Comparison of ENCODE assay signal across 16 cellular contexts in the genomic region with DNA sequence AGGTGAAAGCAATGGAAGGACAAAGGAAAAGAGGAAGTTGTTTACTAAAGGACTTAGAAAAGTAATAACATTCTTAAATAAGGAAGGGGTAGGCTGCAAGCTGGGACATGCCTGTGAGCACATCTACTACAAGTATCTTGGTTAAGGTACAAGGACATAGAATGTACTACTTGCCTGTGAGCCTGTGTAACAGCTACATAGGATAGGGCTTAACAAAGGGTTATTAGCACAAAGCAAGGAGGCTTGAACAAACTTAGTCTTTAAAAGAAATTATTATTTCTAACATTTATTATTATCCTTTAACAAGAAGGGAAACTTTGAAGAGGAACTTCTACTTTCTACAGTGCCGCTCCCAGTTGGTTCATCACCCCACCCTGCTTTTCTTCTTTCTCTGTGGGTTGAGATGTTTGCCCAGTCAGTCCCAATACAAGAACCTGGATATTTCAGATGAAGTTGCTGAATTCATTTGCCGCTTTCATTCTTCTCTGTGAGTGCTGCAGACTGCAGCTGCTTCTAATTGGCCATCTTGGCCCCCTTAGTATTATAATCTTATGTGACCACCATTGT.
DNase-seq lines count a peak whose midpoint lies in the region; ATAC-seq, FAIRE-seq and TF ChIP-seq lines count a peak whose summit lies in the region.
"Had no signal": no experiment of that assay in that cellular context is flagged by ENCODE, and none has a peak within 500 bp of the region (broad histone marks: within the 10 kb centered on the region; RNA-seq: fewer than 3 reads in every experiment).

No MANE protein-coding gene starts in this region.

- FAIRE-seq in keratinocyte (lab: Jason Lieb, UNC), result no peak
- FAIRE-seq: colon, GM18507 had no signal

- peak overlapping the region in 1 of 2 donors; percentile 46 for H3K4me3 Mint-ChIP-seq in CD14-positive monocyte
- H3K4me3 Mint-ChIP-seq in GM23338, result no peak overlapping the region
- H3K4me3 Mint-ChIP-seq in osteocyte (ENCODE audit: unreplicated experiment), result no peak overlapping the region
- H3K4me3 Mint-ChIP-seq: stimulated activated memory B cell treated with anti-CD40 and anti-IgM and Interleukin-4, amounts not matched to agents 10 μg/mL and 1 μg/mL and 100 μg/mL, for 72 hours had no signal

- H4K20me1 ChIP-seq in GM23338 (replicated peaks; ENCODE audit: insufficient read depth) (no peaks in the 10 kb centered on the region), keratinocyte (ENCODE audit: control insufficient read depth, extremely low read depth, insufficient read depth, low read length) (no peaks in the 10 kb centered on the region), hepatocyte (ENCODE audit: insufficient read depth, poor library complexity, severe bottlenecking) (no peaks in the 10 kb centered on the region)

- H3K4me1 ChIP-seq in GM23338 (ENCODE audit: insufficient read depth) (peaks cover 41% of the 10 kb centered on the region), keratinocyte (ENCODE audit: control insufficient read depth, extremely low read depth, insufficient read depth, low read length) (peaks cover 18% of the 10 kb centered on the region), hepatocyte (ENCODE audit: insufficient read depth) (no peaks in the 10 kb centered on the region)
- H3K4me1 ChIP-seq: SJSA1 had no signal

- H3K9me3 ChIP-seq in keratinocyte (ENCODE audit: control insufficient read depth, low read depth, low read length) (no peaks in the 10 kb centered on the region), hepatocyte (ENCODE audit: low read depth) (no peaks in the 10 kb centered on the region)
- H3K9me3 ChIP-seq: SJSA1 had no signal

- peaks cover 0 to 2% (median 0%) of the 10 kb centered on the region in 3 donors for H3K27me3 Mint-ChIP-seq in CD14-positive monocyte (ENCODE audit: low read depth in 3 of 3)
- H3K27me3 Mint-ChIP-seq in GM23338 (ENCODE audit: insufficient read depth, low read depth, poor library complexity), result no peaks in the 10 kb centered on the region
- no peaks in the 10 kb centered on the region for H3K27me3 Mint-ChIP-seq in osteocyte (ENCODE audit: unreplicated experiment)
- H3K27me3 Mint-ChIP-seq: stimulated activated memory B cell treated with anti-CD40 and anti-IgM and Interleukin-4, amounts not matched to agents 10 μg/mL and 1 μg/mL and 100 μg/mL, for 72 hours had no signal

- H3K36me3 ChIP-seq in GM23338 (ENCODE audit: insufficient read depth) (no peaks in the 10 kb centered on the region), keratinocyte (ENCODE audit: control insufficient read depth in 2 of 2, extremely low read depth in 1 of 2, insufficient read depth in 2 of 2, low read length in 2 of 2) (no peaks in the 10 kb centered on the region), hepatocyte (replicated peaks; ENCODE audit: insufficient read depth, low read depth) (no peaks in the 10 kb centered on the region)
- H3K36me3 ChIP-seq: SJSA1 had no signal

- H3K27ac ChIP-seq in GM23338 (ENCODE audit: low read depth) (peak overlapping the region; percentile 28; the same call in 1 of the 2 replicates), keratinocyte (ENCODE audit: control insufficient read depth, insufficient read depth, low read length) (peak overlapping the region; percentile 34), hepatocyte (no peak overlapping the region)
- H3K27ac ChIP-seq: SJSA1, WERI-Rb-1 had no signal

- H3K9me1 ChIP-seq in keratinocyte (ENCODE audit: control insufficient read depth, extremely low read depth, insufficient read depth, low read length), result no peaks in the 10 kb centered on the region

- H3K9me3 Mint-ChIP-seq in CD14-positive monocyte (peaks cover 0 to 4% (median 0%) of the 10 kb centered on the region in 7 donors), GM23338 (no peaks in the 10 kb centered on the region; the same call in 2 of the 3 replicates), osteocyte (ENCODE audit: unreplicated experiment) (no peaks in the 10 kb centered on the region)

- ATAC-seq in GM23338 (no peak), HG03196 (IDR thresholded peaks at IDR 0.05; ENCODE audit: unreplicated experiment) (no peak)
- ATAC-seq: stimulated activated memory B cell treated with anti-CD40 and anti-IgM and Interleukin-4, amounts not matched to agents 10 μg/mL and 1 μg/mL and 100 μg/mL, for 72 hours had no signal

- H3K27ac Mint-ChIP-seq in CD14-positive monocyte (peak overlapping the region; percentile 40 to 79 (median 50)), GM23338 (peak overlapping the region; percentile 63), osteocyte (ENCODE audit: unreplicated experiment) (no peak overlapping the region)
- H3K27ac Mint-ChIP-seq: stimulated activated memory B cell treated with anti-CD40 and anti-IgM and Interleukin-4, amounts not matched to agents 10 μg/mL and 1 μg/mL and 100 μg/mL, for 72 hours had no signal

- no peaks in the 10 kb centered on the region for H3F3A ChIP-seq in GM23338 (replicated peaks; ENCODE audit: low read depth)

- H3K4me2 ChIP-seq in GM23338 (no peak overlapping the region), keratinocyte (ENCODE audit: control insufficient read depth, extremely low read depth, insufficient read depth, low read depth, low read length) (peak overlapping the region; percentile 72), hepatocyte (no peak overlapping the region)

- H3K9me2 ChIP-seq in GM23338 (ENCODE audit: insufficient read depth), result no peaks in the 10 kb centered on the region; the same call in 1 of the 2 replicates
- H3K9me2 ChIP-seq in hepatocyte (replicated peaks; ENCODE audit: insufficient read depth), result no peaks in the 10 kb centered on the region

- H3K79me2 ChIP-seq in GM23338 (replicated peaks; ENCODE audit: insufficient read depth) (no peaks in the 10 kb centered on the region), keratinocyte (ENCODE audit: control insufficient read depth, insufficient read depth, low read length) (no peaks in the 10 kb centered on the region), hepatocyte (no peaks in the 10 kb centered on the region)

- no peak overlapping the region for H3K4me3 ChIP-seq in GM23338
- H3K4me3 ChIP-seq in keratinocyte (ENCODE audit: control insufficient read depth in 2 of 3, extremely low read depth in 1 of 3, insufficient read depth in 2 of 3, low read depth in 1 of 3, low read length in 3 of 3), result peak overlapping the region in 2 of 3 experiments; percentile 18 to 33
- no peak overlapping the region for H3K4me3 ChIP-seq in hepatocyte
- H3K4me3 ChIP-seq: SJSA1 had no signal

- dilution Hi-C loops in keratinocyte (cut with MboI; ENCODE audit: extremely low pct_ligation_motif_present, low sequenced_read_pairs), result no loop called here

- intact Hi-C loops in CD14-positive monocyte (cut with micrococcal nuclease), result no loop called here

- no peak overlapping the region for H2AFZ ChIP-seq in GM23338
- peak overlapping the region; percentile 11 for H2AFZ ChIP-seq in keratinocyte (ENCODE audit: control insufficient read depth, low read length)
- H2AFZ ChIP-seq in hepatocyte, result no peak overlapping the region

- DNase-seq in CD14-positive monocyte (ENCODE audit: low spot score) (no peak), GM23338 (ENCODE audit: low spot score) (no peak), SIG-M5 treated with dmso at 0.1 percent for 504 hours (lab: John Stamatoyannopoulos, UW; ENCODE audit: unreplicated experiment) (peak; percentile 71), keratinocyte (ENCODE audit: low read depth, low spot score) (no peak), osteocyte (ENCODE audit: extremely low spot score, unreplicated experiment) (no peak), DMS153 treated with DMSO at 0.1 percent for 48 hours (lab: John Stamatoyannopoulos, UW; ENCODE audit: unreplicated experiment) (no peak), hepatocyte (ENCODE audit: low spot score) (no peak)
- DNase-seq: NCI-H1694 treated with DMSO at 0.1 percent for 48 hours; NCI-H748 treated with DMSO at 0.1 percent for 48 hours; stimulated activated CD4-positive, alpha-beta T cell treated with anti-CD3 and anti-CD28 coated beads, Interleukin-4, amount 100 ng/mL, for 1 hour; WERI-Rb-1 had no signal

- TF ChIP-seq CTCF in CD14-positive monocyte (IDR thresholded peaks at IDR 0.05) (no peak), GM23338 (conservative IDR thresholded peaks at IDR 0.05; ENCODE audit: low read depth in 2 of 2) (no peak), keratinocyte (optimal IDR thresholded peaks at IDR 0.05 in 1 of 3, IDR thresholded peaks at IDR 0.05 in 1 of 3, conservative IDR thresholded peaks at IDR 0.05 in 1 of 3; ENCODE audit: extremely low read depth in 1 of 3, insufficient read depth in 2 of 3, low read length in 3 of 3) (no peak), osteocyte (IDR thresholded peaks at IDR 0.05) (no peak), hepatocyte (IDR thresholded peaks at IDR 0.05; ENCODE audit: poor library complexity) (no peak)

- no peak overlapping the region for H3K9ac ChIP-seq in keratinocyte (ENCODE audit: control insufficient read depth, extremely low read depth, insufficient read depth, low read length)

- H3K36me3 Mint-ChIP-seq in CD14-positive monocyte, result peaks cover 23 to 27% of the 10 kb centered on the region in 2 donors
- peaks cover 16% of the 10 kb centered on the region; the same call in 2 of the 3 replicates for H3K36me3 Mint-ChIP-seq in GM23338 (ENCODE audit: low read depth)
- H3K36me3 Mint-ChIP-seq in osteocyte (ENCODE audit: unreplicated experiment), result peaks cover 20% of the 10 kb centered on the region

- 100% methylated on average over 2 of the region's 2 CpGs for WGBS in hepatocyte (ENCODE audit: low lambda C conversion rate, missing lambda C conversion rate)

- H3K4me1 Mint-ChIP-seq in CD14-positive monocyte, result peaks cover 29% of the 10 kb centered on the region
- peaks cover 31% of the 10 kb centered on the region for H3K4me1 Mint-ChIP-seq in GM23338
- peaks cover 2% of the 10 kb centered on the region for H3K4me1 Mint-ChIP-seq in osteocyte (ENCODE audit: unreplicated experiment)

- H3K27me3 ChIP-seq in GM23338 (ENCODE audit: insufficient read depth) (no peaks in the 10 kb centered on the region), keratinocyte (ENCODE audit: control insufficient read depth, extremely low read depth, insufficient read depth, low read length) (no peaks in the 10 kb centered on the region), hepatocyte (no peaks in the 10 kb centered on the region)
- H3K27me3 ChIP-seq: SJSA1 had no signal

TF ChIP-seq in GM23338, 12 proteins besides CTCF, POLR2A, EP300 and RAD21:
- TF ChIP-seq EZH2phosphoT487 (IDR thresholded peaks at IDR 0.05; ENCODE audit: unreplicated experiment) (no peak), JUNB (IDR thresholded peaks at IDR 0.05; ENCODE audit: unreplicated experiment) (no peak), CREB1 (CRISPR knock-in tag; IDR thresholded peaks at IDR 0.05; ENCODE audit: low read depth) (no peak), NANOG (IDR thresholded peaks at IDR 0.05; ENCODE audit: borderline replicate concordance) (no peak)
TF ChIP-seq in GM23338: peak in this region for 0.

Comparison
In these comparisons a context has a peak if more than half of its experiments do, and no peak if none do; other contexts are left out.
1. H3K4me3 ChIP-seq: peak in keratinocyte (2 of 3); none in GM23338 (single experiment) and hepatocyte (single experiment).